19 cellular contexts compared by ENCODE assay signal in genomic region chr5:115637507-115637906, GRCh38. TPM values are rescaled to one million over a fixed set of nuclear protein-coding genes. Genes with fewer than 3 reads are reported as not detected.
DNase-seq lines count a peak whose midpoint lies in the region; ATAC-seq, FAIRE-seq and TF ChIP-seq lines count a peak whose summit lies in the region.
"Had no signal": no experiment of that assay in that cellular context is flagged by ENCODE, and none has a peak within 500 bp of the region (broad histone marks: within the 10 kb centered on the region; RNA-seq: fewer than 3 reads in every experiment).

No MANE protein-coding gene starts in this region.

- H4K91ac ChIP-seq in H1 (replicated peaks; ENCODE audit: insufficient read length, low read length): no peak overlapping the region

- H3K18ac ChIP-seq in H1 (ENCODE audit: extremely low read depth, low read length): no peak overlapping the region

- H3K4me2 ChIP-seq in GM23338 (no peak overlapping the region), H1 (ENCODE audit: insufficient read depth in 1 of 2, low read depth in 2 of 2, low read length in 2 of 2) (no peak overlapping the region)

- H2BK15ac ChIP-seq in H1 (ENCODE audit: low read length): no peak overlapping the region

- H3K36me3 ChIP-seq in GM23338 (ENCODE audit: insufficient read depth): no peaks in the 10 kb centered on the region
- H3K36me3 ChIP-seq in H1 (ENCODE audit: control insufficient read depth in 2 of 4, insufficient read depth in 4 of 4, low read length in 3 of 4): no peaks in the 10 kb centered on the region
- H3K36me3 ChIP-seq: BE2C had no signal

- H3K27me3 ChIP-seq in GM23338 (ENCODE audit: insufficient read depth) (no peaks in the 10 kb centered on the region), H1 (replicated peaks in 1 of 4; ENCODE audit: control insufficient read depth in 3 of 4, extremely low read depth in 1 of 4, insufficient read depth in 3 of 4, low read length in 3 of 4) (no peaks in the 10 kb centered on the region)

- H2AFZ ChIP-seq in GM23338: peak overlapping the region; percentile 30; the same call in 1 of the 2 replicates
- peak overlapping the region; percentile 15; the same call in 1 of the 2 replicates for H2AFZ ChIP-seq in H1 (ENCODE audit: low read length)

- no peak for DNase-seq in GM23338 (ENCODE audit: low spot score)
- no peak for DNase-seq in H1 (ENCODE audit: low read depth in 1 of 2, low spot score in 2 of 2)
- DNase-seq in putamen (ENCODE audit: low spot score): peak; percentile 72
- DNase-seq in NCI-H510A treated with DMSO at 0.1 percent for 48 hours (lab: John Stamatoyannopoulos, UW): no peak
- no peak for DNase-seq in activated CD4-positive, alpha-beta T cell treated with anti-CD3 and anti-CD28 coated beads, Interleukin-2, amount 50 U/mL, for 48 hours
- DNase-seq in activated CD4-positive, alpha-beta T cell treated with anti-CD3 and anti-CD28 coated beads, Interleukin-2, amount 50 U/mL, for 4 hours: no peak
- DNase-seq: ACHN; BE2C; C1 segment of cervical spinal cord; Caco-2; CD8-positive, alpha-beta memory T cell; GOT3; H9 had no signal

- no peak overlapping the region for H3K9ac ChIP-seq in H1 (replicated peaks in 1 of 4; ENCODE audit: extremely low read depth in 1 of 4, low read depth in 3 of 4, low read length in 3 of 4)

- no peak overlapping the region for H2BK5ac ChIP-seq in H1 (ENCODE audit: low read depth, low read length)

- H3K27ac ChIP-seq in GM23338 (ENCODE audit: low read depth) (no peak overlapping the region), H1 (ENCODE audit: low read depth, low read length) (no peak overlapping the region)

- H3K23me2 ChIP-seq in H1 (ENCODE audit: low read depth, low read length): no peaks in the 10 kb centered on the region

- H3K23ac ChIP-seq in H1 (ENCODE audit: insufficient read length): no peak overlapping the region

- H3K27ac Mint-ChIP-seq in GM23338: no peak overlapping the region
- H3K27ac Mint-ChIP-seq in activated T-helper 17 cell treated with anti-CD3 and anti-CD28 coated beads, Interleukin-2, amount 50 U/mL, for 72 hours: no peak overlapping the region
- H3K27ac Mint-ChIP-seq: CD4-positive, CD25-positive, alpha-beta regulatory T cell; CD8-positive, alpha-beta memory T cell; H9 had no signal

- no peaks in the 10 kb centered on the region for H3K9me2 ChIP-seq in GM23338 (ENCODE audit: insufficient read depth)

- H3K14ac ChIP-seq in H1 (ENCODE audit: insufficient read length): no peak overlapping the region

- TF ChIP-seq RAD21 in H1 (IDR thresholded peaks at IDR 0.05 in 1 of 2, conservative IDR thresholded peaks at IDR 0.05 in 1 of 2; ENCODE audit: low read depth in 2 of 2, low read length in 2 of 2): no peak

- CTCF ChIA-PET in H1 (lab: Charles Lee; ENCODE audit: partially characterized antibody): interaction anchor here (0.9 kb wide), 1 partner anchor 325 kb away, joined by 4 read pairs; the partner anchor contains the start of gene LVRN

- no peaks in the 10 kb centered on the region for H3K9me3 Mint-ChIP-seq in GM23338
- no peaks in the 10 kb centered on the region for H3K9me3 Mint-ChIP-seq in activated T-helper 17 cell treated with anti-CD3 and anti-CD28 coated beads, Interleukin-2, amount 50 U/mL, for 72 hours
- H3K9me3 Mint-ChIP-seq: CD4-positive, CD25-positive, alpha-beta regulatory T cell; CD8-positive, alpha-beta memory T cell; H9 had no signal

- peaks cover 3% of the 10 kb centered on the region for H3K27me3 Mint-ChIP-seq in GM23338 (ENCODE audit: insufficient read depth, low read depth, poor library complexity)
- H3K27me3 Mint-ChIP-seq in activated T-helper 17 cell treated with anti-CD3 and anti-CD28 coated beads, Interleukin-2, amount 50 U/mL, for 72 hours: peaks cover 10% of the 10 kb centered on the region

- FAIRE-seq in H1 (lab: Jason Lieb, UNC): no peak
- FAIRE-seq: A204.1, D721Med, G401.6, HTR-8/SVneo had no signal

- no peak overlapping the region for H3K56ac ChIP-seq in H1 (replicated peaks; ENCODE audit: insufficient read length, low read depth, low read length)

- H2BK20ac ChIP-seq in H1 (ENCODE audit: low read length): no peak overlapping the region

- no peak overlapping the region for H2AK5ac ChIP-seq in H1 (ENCODE audit: low read depth, low read length)

- H2BK12ac ChIP-seq in H1 (ENCODE audit: low read depth, low read length): no peak overlapping the region

- no peaks in the 10 kb centered on the region for H3F3A ChIP-seq in GM23338 (replicated peaks; ENCODE audit: low read depth)

- peaks cover 12% of the 10 kb centered on the region; the same call in 1 of the 2 replicates for H3K79me2 ChIP-seq in GM23338 (replicated peaks; ENCODE audit: insufficient read depth)
- peaks cover 0 to 4% of the 10 kb centered on the region in 2 experiments; a peak in 1 of 4 replicates for H3K79me2 ChIP-seq in H1 (ENCODE audit: control insufficient read depth in 1 of 2, insufficient read depth in 2 of 2, low read length in 2 of 2)

- H3K4me3 ChIP-seq in GM23338 (no peak overlapping the region), H1 (ENCODE audit: extremely low read depth in 1 of 4, insufficient read depth in 2 of 4, low read depth in 3 of 4, low read length in 4 of 4) (no peak overlapping the region)

- H4K20me1 ChIP-seq in GM23338 (replicated peaks; ENCODE audit: insufficient read depth) (no peaks in the 10 kb centered on the region), H1 (replicated peaks in 1 of 2; ENCODE audit: control insufficient read depth in 1 of 2, insufficient read depth in 2 of 2, low read length in 2 of 2) (no peaks in the 10 kb centered on the region)

- TF ChIP-seq POLR2A in H1 (IDR thresholded peaks at IDR 0.05; ENCODE audit: control extremely low read depth in 1 of 2, low read depth in 2 of 2, low read length in 2 of 2): no peak

- H4K8ac ChIP-seq in H1 (ENCODE audit: extremely low read depth, insufficient read depth, low read length): no peak overlapping the region

- no peak overlapping the region for H3K4ac ChIP-seq in H1 (replicated peaks; ENCODE audit: insufficient read length, low read depth, low read length)

- TF ChIP-seq CTCF in GM23338 (conservative IDR thresholded peaks at IDR 0.05; ENCODE audit: low read depth in 2 of 2) (no peak), H1 (IDR thresholded peaks at IDR 0.05; ENCODE audit: control extremely low read depth in 1 of 3, insufficient read depth in 1 of 3, low read depth in 1 of 3, low read length in 3 of 3) (no peak)

- H3K4me1 ChIP-seq in GM23338 (ENCODE audit: insufficient read depth) (peaks cover 35% of the 10 kb centered on the region), H1 (replicated peaks in 1 of 4; ENCODE audit: control insufficient read depth in 3 of 4, insufficient read depth in 4 of 4, low read length in 3 of 4) (peaks cover 0 to 16% (median 7%) of the 10 kb centered on the region in 4 experiments; a peak in 4 of 7 replicates)
- H3K4me1 ChIP-seq: BE2C, Caco-2 had no signal

- no peak overlapping the region for H2BK120ac ChIP-seq in H1 (replicated peaks; ENCODE audit: low read depth, low read length)

- ATAC-seq in GM23338: no peak
- no peak for ATAC-seq in activated T-helper 17 cell treated with anti-CD3 and anti-CD28 coated beads, Interleukin-2, amount 50 U/mL, for 72 hours (replicated peaks)

- POLR2A ChIA-PET in H1 (lab: Charles Lee; ENCODE audit: partially characterized antibody): interaction anchor here (1.3 kb wide), 1 partner anchor 189 kb away, joined by 3 read pairs; no protein-coding TSS in a partner anchor

- H3K9me3 ChIP-seq in H1 (ENCODE audit: insufficient read depth in 2 of 2, low read depth in 1 of 2, low read length in 1 of 2): no peaks in the 10 kb centered on the region
- H3K9me3 ChIP-seq: BE2C, Caco-2 had no signal

- H3K4me3 Mint-ChIP-seq in GM23338: no peak overlapping the region
- peak overlapping the region; percentile 10 for H3K4me3 Mint-ChIP-seq in activated T-helper 17 cell treated with anti-CD3 and anti-CD28 coated beads, Interleukin-2, amount 50 U/mL, for 72 hours
- H3K4me3 Mint-ChIP-seq: CD4-positive, CD25-positive, alpha-beta regulatory T cell; CD8-positive, alpha-beta memory T cell; H9 had no signal

- H3K36me3 Mint-ChIP-seq in GM23338 (ENCODE audit: low read depth): no peaks in the 10 kb centered on the region
- no peaks in the 10 kb centered on the region for H3K36me3 Mint-ChIP-seq in activated T-helper 17 cell treated with anti-CD3 and anti-CD28 coated beads, Interleukin-2, amount 50 U/mL, for 72 hours (ENCODE audit: low read depth)
- H3K36me3 Mint-ChIP-seq: CD4-positive, CD25-positive, alpha-beta regulatory T cell; CD8-positive, alpha-beta memory T cell had no signal

- WGBS in H1 (ENCODE audit: extremely low coverage in 1 of 2, insufficient coverage in 1 of 2, insufficient read length in 1 of 2, insufficient replicate concordance in 2 of 2, low coverage in 1 of 2, low lambda C conversion rate in 2 of 2, missing lambda C conversion rate in 1 of 2), 2 experiments: 86% methylated on average over 4 of the region's 4 CpGs; no CpG with 5 or more reads in 1 of the 2 experiments

- no peaks in the 10 kb centered on the region for H3K79me1 ChIP-seq in H1 (ENCODE audit: low read depth, low read length)

- H4K5ac ChIP-seq in H1 (ENCODE audit: insufficient read length, low read depth, low read length): no peak overlapping the region

- no peak for TF ChIP-seq EP300 in H1 (IDR thresholded peaks at IDR 0.05; ENCODE audit: borderline replicate concordance in 1 of 2, low read depth in 2 of 2, low read length in 2 of 2)

- peaks cover 53% of the 10 kb centered on the region for H3K4me1 Mint-ChIP-seq in GM23338
- peaks cover 6% of the 10 kb centered on the region for H3K4me1 Mint-ChIP-seq in activated T-helper 17 cell treated with anti-CD3 and anti-CD28 coated beads, Interleukin-2, amount 50 U/mL, for 72 hours

RNA-seq across cellular contexts. Expression of gene TMED7, which starts 11.7 kb away (rescaled TPM):
- 104 and 158 TPM in 2 replicates for total RNA-seq in GM23338 (2014; rRNA removed; shearing (Covaris generic))
- polyA plus RNA-seq in GM23338 (2016; fragmentation: Nextera tagmentation; extraction: Ambion mirVana): 30.2 and 31.7 TPM in 2 replicates
- total RNA-seq in activated T-helper 17 cell treated with anti-CD3 and anti-CD28 coated beads, Interleukin-2, amount 50 U/mL, for 72 hours: 10 to 100 TPM; 26.9 to 39.7 TPM
- total RNA-seq in H1 (2021; fragmentation: NEBNext Ultra II Directional; extraction: Animal tissue kit (Norgen Biotek cat#: 25700)): 72.8 and 75.2 TPM in 2 replicates
- polyA plus RNA-seq in H1 (2011; rRNA removed): 43.8 and 83.0 TPM in 2 replicates
- polyA plus RNA-seq in H1 (2011; cell fraction: cytosol; rRNA removed): 38.7 TPM
- polyA plus RNA-seq in H1 (2011; cell fraction: nucleus; rRNA removed): 64.8 TPM
- polyA plus RNA-seq in H1 (2012, experiment 1 of 2): 26.1 to 30.6 TPM (median 28.5 TPM) in 4 replicates
- polyA plus RNA-seq in H1 (2012, experiment 2 of 2): 3.8 TPM
- polyA plus RNA-seq in H1 (2013, experiment 1 of 2): 51.9 TPM
- polyA plus RNA-seq in H1 (2013, experiment 2 of 2): 57.4 TPM
- 26.3 and 33.2 TPM in 2 replicates for polyA minus RNA-seq in H1 (2011; rRNA and poly(A)+ RNA removed)
- polyA minus RNA-seq in H1 (2011; cell fraction: cytosol; rRNA and poly(A)+ RNA removed): 64.7 TPM
- polyA minus RNA-seq in H1 (2011; cell fraction: nucleus; rRNA and poly(A)+ RNA removed): 41.7 TPM

RNA-seq across cellular contexts. Expression of gene TICAM2, which starts 35.2 kb away (rescaled TPM):
- total RNA-seq in GM23338 (2014; rRNA removed; shearing (Covaris generic)): not detected in 2 replicates
- polyA plus RNA-seq in GM23338 (2016; fragmentation: Nextera tagmentation; extraction: Ambion mirVana) (1.0 and 1.4 TPM in 2 replicates), H1 (2011; rRNA removed) (0.02 TPM in 1 of 2 replicates, not detected in the other)
- total RNA-seq in activated T-helper 17 cell treated with anti-CD3 and anti-CD28 coated beads, Interleukin-2, amount 50 U/mL, for 72 hours: 1 to 10 TPM in 1 of 2 donors, under 1 TPM in 1; 0.56 to 3.6 TPM
- 0.67 TPM in 1 of 2 replicates, not detected in the other for total RNA-seq in H1 (2021; fragmentation: NEBNext Ultra II Directional; extraction: Animal tissue kit (Norgen Biotek cat#: 25700))
- 0.03 TPM for polyA plus RNA-seq in H1 (2011; cell fraction: cytosol; rRNA removed)
- not detected for polyA plus RNA-seq in H1 (2011; cell fraction: nucleus; rRNA removed)
- 0.48 TPM in 1 of 4 replicates, not detected in the others for polyA plus RNA-seq in H1 (2012, experiment 1 of 2)
- polyA plus RNA-seq in H1 (2012, experiment 2 of 2): not detected
- not detected for polyA plus RNA-seq in H1 (2013, experiment 1 of 2)
- polyA plus RNA-seq in H1 (2013, experiment 2 of 2): 0.18 TPM
- polyA minus RNA-seq in H1 (2011; rRNA and poly(A)+ RNA removed): not detected in 2 replicates
- not detected for polyA minus RNA-seq in H1 (2011; cell fraction: cytosol; rRNA and poly(A)+ RNA removed)
- 0.50 TPM for polyA minus RNA-seq in H1 (2011; cell fraction: nucleus; rRNA and poly(A)+ RNA removed)
